8 cellular contexts compared by ENCODE assay signal in the genomic region with DNA sequence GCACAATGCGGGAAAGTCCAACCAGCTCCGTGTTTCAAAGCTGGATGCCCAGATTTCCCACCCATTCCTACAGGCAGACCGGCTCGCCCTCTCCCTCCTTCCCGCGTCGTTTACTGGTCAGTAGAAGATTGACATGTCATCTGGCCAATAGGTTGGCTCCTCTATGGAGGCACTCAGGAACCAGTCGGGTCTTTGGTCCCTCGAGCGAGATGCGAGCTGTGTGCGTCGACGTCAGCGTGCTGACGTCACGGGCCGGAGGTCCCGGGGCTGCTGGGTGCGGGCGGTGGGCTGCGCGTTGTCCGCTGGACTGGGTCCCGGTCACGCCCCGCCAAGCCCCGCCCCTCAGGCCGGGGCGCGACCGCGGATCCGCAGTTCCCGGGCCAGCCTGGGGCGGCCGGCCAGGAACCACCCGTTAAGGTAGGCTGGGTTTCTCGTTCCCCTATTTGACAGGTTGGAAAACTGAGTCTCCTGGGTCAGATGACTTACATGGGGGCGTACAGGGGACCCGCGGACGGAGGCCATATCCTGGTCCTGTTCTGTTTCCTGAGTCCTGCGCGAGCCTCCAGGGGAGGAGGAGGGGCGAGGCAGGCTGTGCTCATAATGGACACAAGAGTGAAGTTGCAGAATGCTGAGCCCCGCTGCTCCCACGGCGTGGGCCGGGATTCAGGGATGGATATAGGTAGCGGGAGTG. TPM values are rescaled to one million over a fixed set of nuclear protein-coding genes. Genes with fewer than 3 reads are reported as not detected.
A peak's percentile ranks its signal among the peaks of the same experiment; 100 is the strongest.
DNase-seq lines count a peak whose midpoint lies in the region; ATAC-seq and TF ChIP-seq lines count a peak whose summit lies in the region.

A gene with protein sequence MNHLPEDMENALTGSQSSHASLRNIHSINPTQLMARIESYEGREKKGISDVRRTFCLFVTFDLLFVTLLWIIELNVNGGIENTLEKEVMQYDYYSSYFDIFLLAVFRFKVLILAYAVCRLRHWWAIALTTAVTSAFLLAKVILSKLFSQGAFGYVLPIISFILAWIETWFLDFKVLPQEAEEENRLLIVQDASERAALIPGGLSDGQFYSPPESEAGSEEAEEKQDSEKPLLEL (plus strand): TSS at position 242 of the 691 bp plus-strand sequence. CDS start 29,260 bp downstream, outside the sequence.

- H4K20me1 ChIP-seq in KMS-11 (ENCODE audit: insufficient read depth): no peaks in the 10 kb centered on the region

- peak within 1 kb of the TSS; percentile 15; the same call in 1 of the 2 replicates for H3K27ac ChIP-seq in KMS-11
- H3K27ac ChIP-seq in Peyer's patch: peak within 1 kb of the TSS; percentile 82 to 92 (median 88)
- peak within 1 kb of the TSS; percentile 92 for H3K27ac ChIP-seq in muscle layer of colon (ENCODE audit: low read depth, low read length)

- TF ChIP-seq CTCF in KMS-11 (conservative IDR thresholded peaks at IDR 0.05; ENCODE audit: low read depth, low read length) (no peak), Peyer's patch (IDR thresholded peaks at IDR 0.05) (peak in 3 of 6 experiments; percentile 34 to 51 (median 39))

- ATAC-seq in GM21737 (IDR thresholded peaks at IDR 0.05; ENCODE audit: unreplicated experiment) (peak; percentile 99), esophagus mucosa (peak; percentile 100)

- H3K36me3 ChIP-seq in KMS-11 (ENCODE audit: insufficient read depth) (no peaks in the 10 kb centered on the region), Peyer's patch (no peaks in the 10 kb centered on the region), muscle layer of colon (ENCODE audit: insufficient read depth, low read length) (no peaks in the 10 kb centered on the region)

- no peak within 1 kb of the TSS for H3K4me3 ChIP-seq in KMS-11 (IDR thresholded peaks at IDR 0.05; ENCODE audit: insufficient read depth, low read depth, low read length)
- H3K4me3 ChIP-seq in Peyer's patch: peak within 1 kb of the TSS; percentile 62 to 83 (median 77)
- H3K4me3 ChIP-seq in muscle layer of colon (ENCODE audit: low read depth in 1 of 2, low read length in 2 of 2): peak within 1 kb of the TSS; percentile 93 to 97

- peak; percentile 25 to 41 for TF ChIP-seq POLR2A in Peyer's patch (IDR thresholded peaks at IDR 0.05)

- no peaks in the 10 kb centered on the region for H3K79me2 ChIP-seq in KMS-11 (ENCODE audit: insufficient read depth, low read depth)

- H3K4me1 ChIP-seq in KMS-11 (ENCODE audit: low read depth, poor library complexity, severe bottlenecking) (peaks cover 15% of the 10 kb centered on the region), Peyer's patch (peaks cover 0 to 12% (median 2%) of the 10 kb centered on the region in 4 donors), muscle layer of colon (ENCODE audit: insufficient read depth, low read length) (peaks cover 14% of the 10 kb centered on the region)

- no peaks in the 10 kb centered on the region for H3K27me3 ChIP-seq in KMS-11 (ENCODE audit: insufficient read depth, low read depth)
- H3K27me3 ChIP-seq in Peyer's patch: no peaks in the 10 kb centered on the region
- H3K27me3 ChIP-seq in muscle layer of colon (ENCODE audit: control insufficient read depth in 1 of 2, insufficient read depth in 2 of 2, low read length in 2 of 2): no peaks in the 10 kb centered on the region

- peak; percentile 99 for DNase-seq in DMS79 (lab: John Stamatoyannopoulos, UW)
- peak; percentile 94 to 98 (median 96) for DNase-seq in Peyer's patch
- peak; percentile 87 to 89 for DNase-seq in activated T-cell treated with anti-CD3 and anti-CD28 coated beads, Interleukin-2, amount 50 U/mL, for 48 hours
- peak; percentile 64 for DNase-seq in stimulated activated CD8-positive, alpha-beta memory T cell treated with anti-CD3 and anti-CD28 coated beads, Interleukin-7, amount 100 ng/mL, for 24 hours (ENCODE audit: low read depth)

- H3K9me3 ChIP-seq in Peyer's patch (no peaks in the 10 kb centered on the region), muscle layer of colon (ENCODE audit: low read length) (no peaks in the 10 kb centered on the region)

- peak within 1 kb of the TSS; percentile 96 for H2AFZ ChIP-seq in KMS-11 (ENCODE audit: low read depth)

- peak within 1 kb of the TSS; percentile 67 for H3K4me2 ChIP-seq in KMS-11

- H3K9ac ChIP-seq in KMS-11: peak within 1 kb of the TSS; percentile 53; the same call in 1 of the 2 replicates
- peak within 1 kb of the TSS; percentile 87 for H3K9ac ChIP-seq in muscle layer of colon (ENCODE audit: low read length)

RNA-seq across cellular contexts. Expression of the gene that starts here (rescaled TPM):
- 10 to 100 TPM; 18.9 to 47.1 (median 23.2) TPM for total RNA-seq in Peyer's patch
- total RNA-seq in esophagus mucosa: 8.4 TPM

Comparison
In these comparisons a context has a peak if more than half of its experiments do, and no peak if none do; other contexts are left out.
1. H3K27ac ChIP-seq: peak in every context shown above with its lines; median percentile 92 in muscle layer of colon; 88 in Peyer's patch; 15 in KMS-11.